Comparison of ENCODE assay signal across 23 cellular contexts in the genomic region with DNA sequence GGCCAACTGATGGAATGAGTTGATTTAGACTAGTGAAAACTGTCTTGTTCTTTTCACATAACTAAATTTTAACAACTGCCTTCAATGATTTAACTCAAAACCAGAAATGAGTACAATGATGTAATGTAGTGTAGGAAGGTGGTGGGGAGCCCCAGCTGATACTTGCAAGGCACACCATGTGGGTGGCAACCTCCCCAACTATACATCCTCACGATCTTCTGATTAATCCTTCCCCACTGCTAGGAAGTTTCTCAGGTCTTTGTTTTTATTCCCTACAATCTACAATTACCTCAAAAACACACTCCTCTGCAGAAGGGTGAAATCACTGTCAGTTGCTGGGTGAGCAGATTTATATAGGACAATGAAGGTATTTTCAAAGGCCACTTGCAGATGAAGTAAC.
A peak's percentile ranks its signal among the peaks of the same experiment; 100 is the strongest.
DNase-seq lines count a peak whose midpoint lies in the region; ATAC-seq, FAIRE-seq and TF ChIP-seq lines count a peak whose summit lies in the region.
"Had no signal": no experiment of that assay in that cellular context is flagged by ENCODE, and none has a peak within 500 bp of the region (broad histone marks: within the 10 kb centered on the region; RNA-seq: fewer than 3 reads in every experiment).

No MANE protein-coding gene starts in this region.

- H3K27me3 ChIP-seq in GM12878 (replicated peaks in 1 of 2; ENCODE audit: control insufficient read depth in 2 of 2, insufficient read depth in 2 of 2, low read length in 1 of 2) (no peaks in the 10 kb centered on the region), smooth muscle cell (ENCODE audit: low read depth) (no peaks in the 10 kb centered on the region)

- no peaks in the 10 kb centered on the region for H3K4me1 Mint-ChIP-seq in activated T-helper 1 cell treated with anti-CD3 and anti-CD28 coated beads, Interleukin-12 subunit alpha, Interleukin-12 subunit beta, Interleukin-2, Interleukin-4 antibody, amounts not matched to agents 30 ng/mL and 10 ng/mL and 1 ng/mL, durations not matched to agents 14 hours and 24 hours and 36 hours (ENCODE audit: low read depth)
- H3K4me1 Mint-ChIP-seq: CD4-positive, CD25-positive, alpha-beta regulatory T cell; CD8-positive, alpha-beta memory T cell had no signal

- intact Hi-C loops in GM12878 (cut with micrococcal nuclease; ENCODE audit: unreplicated experiment) = no loop called here
- intact Hi-C loops in activated T-helper 1 cell treated with anti-CD3 and anti-CD28 coated beads, Interleukin-12 subunit alpha, Interleukin-12 subunit beta, Interleukin-2, Interleukin-4 antibody, amounts not matched to agents 30 ng/mL and 10 ng/mL and 1 ng/mL, durations not matched to agents 14 hours and 24 hours and 36 hours (cut with micrococcal nuclease) = no loop called here

- peaks cover 3% of the 10 kb centered on the region for H3K27me3 Mint-ChIP-seq in activated T-helper 1 cell treated with anti-CD3 and anti-CD28 coated beads, Interleukin-12 subunit alpha, Interleukin-12 subunit beta, Interleukin-2, Interleukin-4 antibody, amounts not matched to agents 30 ng/mL and 10 ng/mL and 1 ng/mL, durations not matched to agents 14 hours and 24 hours and 36 hours (ENCODE audit: insufficient read depth)
- H3K27me3 Mint-ChIP-seq: CD4-positive, CD25-positive, alpha-beta regulatory T cell; CD8-positive, alpha-beta memory T cell had no signal

- in situ Hi-C loops in GM12878 (cut with MboI) = no loop called here

- H3K79me2 ChIP-seq in GM12878 (ENCODE audit: control insufficient read depth, insufficient read depth, low read length) (no peaks in the 10 kb centered on the region), smooth muscle cell (ENCODE audit: low read depth) (no peaks in the 10 kb centered on the region)

- H3K4me3 ChIP-seq in HEK293 (ENCODE audit: low read depth, low read length) (no peak overlapping the region), GM12878 (no peak overlapping the region), smooth muscle cell (no peak overlapping the region)
- H3K4me3 ChIP-seq: GM23248, HAP-1 had no signal

- no peak overlapping the region for H2AFZ ChIP-seq in GM12878 (ENCODE audit: control insufficient read depth, low read depth, low read length)
- no peak overlapping the region for H2AFZ ChIP-seq in smooth muscle cell (ENCODE audit: low read depth)
- H2AFZ ChIP-seq: GM23248 had no signal

- TF ChIP-seq EP300 in GM12878 (IDR thresholded peaks at IDR 0.05; ENCODE audit: borderline replicate concordance in 1 of 2, control insufficient read depth in 1 of 2, low read depth in 2 of 2, low read length in 2 of 2) = no peak

- no peak for TF ChIP-seq RAD21 in GM12878 (IDR thresholded peaks at IDR 0.05; ENCODE audit: insufficient read depth, low read depth, low read length)

- FAIRE-seq in GM12878 (lab: Jason Lieb, UNC) = no peak
- FAIRE-seq: A204.1, GM12891, HepG2 had no signal

- TF ChIP-seq CTCF in HEK293 (tag by site-specific recombination; IDR thresholded peaks at IDR 0.05) (no peak), GM12878 (IDR thresholded peaks at IDR 0.05 in 2 of 3, conservative IDR thresholded peaks at IDR 0.05 in 1 of 3; ENCODE audit: control insufficient read depth in 2 of 3, extremely low read depth in 1 of 3, insufficient read depth in 1 of 3, low read depth in 3 of 3, low read length in 3 of 3) (no peak), smooth muscle cell (IDR thresholded peaks at IDR 0.05; ENCODE audit: borderline replicate concordance, insufficient read depth, poor library complexity, severe bottlenecking) (no peak)

- H4K20me1 ChIP-seq in GM12878 (ENCODE audit: control insufficient read depth, insufficient read depth) (no peaks in the 10 kb centered on the region), smooth muscle cell (ENCODE audit: low read depth) (no peaks in the 10 kb centered on the region)

- H3K4me2 ChIP-seq in GM12878 (ENCODE audit: control insufficient read depth, insufficient read depth) (no peak overlapping the region), smooth muscle cell (no peak overlapping the region)

- H3K9ac ChIP-seq in GM12878 (ENCODE audit: control insufficient read depth, insufficient read depth, low read length) = no peak overlapping the region
- H3K9ac ChIP-seq in smooth muscle cell (ENCODE audit: low read depth) = no peak overlapping the region
- H3K9ac ChIP-seq: GM23248 had no signal

- H3K27ac ChIP-seq in HEK293 (ENCODE audit: extremely low read depth, low read depth, low read length) (no peak overlapping the region), GM12878 (ENCODE audit: control insufficient read depth, insufficient read depth) (no peak overlapping the region), smooth muscle cell (ENCODE audit: low read depth) (no peak overlapping the region)
- H3K27ac ChIP-seq: GM23248 had no signal

- H3K36me3 Mint-ChIP-seq in activated T-helper 1 cell treated with anti-CD3 and anti-CD28 coated beads, Interleukin-12 subunit alpha, Interleukin-12 subunit beta, Interleukin-2, Interleukin-4 antibody, amounts not matched to agents 30 ng/mL and 10 ng/mL and 1 ng/mL, durations not matched to agents 14 hours and 24 hours and 36 hours (ENCODE audit: low read depth) = no peaks in the 10 kb centered on the region
- H3K36me3 Mint-ChIP-seq: CD4-positive, CD25-positive, alpha-beta regulatory T cell; CD8-positive, alpha-beta memory T cell had no signal

- peak; percentile 68 for ATAC-seq in GM12878
- no peak for ATAC-seq in GM19467 (IDR thresholded peaks at IDR 0.05; ENCODE audit: unreplicated experiment)
- no peak for ATAC-seq in HG03039 (IDR thresholded peaks at IDR 0.05; ENCODE audit: unreplicated experiment)
- ATAC-seq: HepG2 had no signal

- POLR2A ChIA-PET in HEK293 (lab: Yijun Ruan, JAX) (no interaction called here), GM12878 (lab: Charles Lee) (interaction anchor here (0.6 to 1.6 kb wide), 3 partner anchors 9 to 32 kb away, joined by 3 to 4 read pairs (median 4); no protein-coding TSS in a partner anchor)

- RAD21 ChIA-PET in GM12878 (lab: Charles Lee; ENCODE audit: unreplicated experiment) = interaction anchor here (1.2 to 1.6 kb wide), 3 partner anchors 10 to 42 kb away, joined by 3 to 9 read pairs (median 3); no protein-coding TSS in a partner anchor

- BruUV-seq in GM12878 (replicated peaks; lab: Mats Ljungman, UMichigan) = no TSS peak

- H3K27ac Mint-ChIP-seq in activated T-helper 1 cell treated with anti-CD3 and anti-CD28 coated beads, Interleukin-12 subunit alpha, Interleukin-12 subunit beta, Interleukin-2, Interleukin-4 antibody, amounts not matched to agents 30 ng/mL and 10 ng/mL and 1 ng/mL, durations not matched to agents 14 hours and 24 hours and 36 hours = no peak overlapping the region
- H3K27ac Mint-ChIP-seq: CD4-positive, CD25-positive, alpha-beta regulatory T cell; CD8-positive, alpha-beta memory T cell had no signal

- H3K4me1 ChIP-seq in HEK293 (ENCODE audit: control insufficient read depth, insufficient read depth, low read length) (no peaks in the 10 kb centered on the region), GM12878 (ENCODE audit: control insufficient read depth, insufficient read depth, low read length) (no peaks in the 10 kb centered on the region), smooth muscle cell (ENCODE audit: low read depth) (no peaks in the 10 kb centered on the region)
- H3K4me1 ChIP-seq: BE2C, HAP-1 had no signal

- SMC1A ChIA-PET in GM12878 (lab: Charles Lee; ENCODE audit: uncharacterized antibody, unreplicated experiment) = interaction anchor here (0.7 to 6.7 kb wide), 9 partner anchors 9 to 124 kb away, joined by 3 to 60 read pairs (median 4); no protein-coding TSS in a partner anchor

- H3K36me3 ChIP-seq in HEK293 (ENCODE audit: control insufficient read depth in 2 of 2, insufficient read depth in 1 of 2, low read length in 2 of 2) (no peaks in the 10 kb centered on the region), GM12878 (ENCODE audit: control insufficient read depth in 2 of 2, insufficient read depth in 2 of 2, low read length in 1 of 2) (no peaks in the 10 kb centered on the region), smooth muscle cell (ENCODE audit: low read depth) (no peaks in the 10 kb centered on the region)
- H3K36me3 ChIP-seq: BE2C, HAP-1 had no signal

- 8% methylated on average over 1 of the region's 1 CpG for WGBS in GM12878 (ENCODE audit: insufficient coverage, insufficient replicate concordance, low lambda C conversion rate, missing lambda C conversion rate)
- WGBS in smooth muscle cell (ENCODE audit: low lambda C conversion rate) = 67% methylated on average over 1 of the region's 1 CpG

- no peaks in the 10 kb centered on the region for H3K9me3 Mint-ChIP-seq in activated T-helper 1 cell treated with anti-CD3 and anti-CD28 coated beads, Interleukin-12 subunit alpha, Interleukin-12 subunit beta, Interleukin-2, Interleukin-4 antibody, amounts not matched to agents 30 ng/mL and 10 ng/mL and 1 ng/mL, durations not matched to agents 14 hours and 24 hours and 36 hours

- CTCF ChIA-PET in HEK293 (lab: Yijun Ruan, JAX) = no interaction called here
- CTCF ChIA-PET in GM12878 (lab: Yijun Ruan, JAX) = interaction anchor here (0.6 to 1.8 kb wide), 4 partner anchors 28 to 135 kb away, joined by 3 to 5 read pairs (median 4); no protein-coding TSS in a partner anchor

- H3K9me3 ChIP-seq in HEK293 (ENCODE audit: control insufficient read depth, insufficient read depth, low read depth, low read length) (no peaks in the 10 kb centered on the region), GM12878 (replicated peaks; ENCODE audit: control insufficient read depth, insufficient read depth, low read length) (no peaks in the 10 kb centered on the region), smooth muscle cell (replicated peaks; ENCODE audit: low read depth) (no peaks in the 10 kb centered on the region)
- H3K9me3 ChIP-seq: BE2C, HAP-1 had no signal

- no peak for DNase-seq in GM12878 (ENCODE audit: low read depth, low spot score)
- DNase-seq in inferior parietal cortex (ENCODE audit: extremely low spot score) = peak; percentile 10
- peak; percentile 29 for DNase-seq in superior temporal gyrus (ENCODE audit: extremely low spot score)
- no peak for DNase-seq in activated T-helper 1 cell treated with anti-CD3 and anti-CD28 coated beads, Interleukin-12 subunit alpha, Interleukin-12 subunit beta, Interleukin-2, Interleukin-4 antibody, amounts not matched to agents 30 ng/mL and 10 ng/mL and 1 ng/mL, durations not matched to agents 14 hours and 24 hours and 36 hours (ENCODE audit: low spot score)
- DNase-seq in smooth muscle cell (lab: John Stamatoyannopoulos, UW; ENCODE audit: unreplicated experiment) = no peak
- DNase-seq: ACHN; BE2C; C1 segment of cervical spinal cord; CD4-positive, CD25-positive, alpha-beta regulatory T cell; CD8-positive, alpha-beta memory T cell; COR-L47; DMS 273 treated with DMSO at 0.1 percent for 48 hours; DMS53; DND-41; KG1 had no signal

- no peak overlapping the region for H3K4me3 Mint-ChIP-seq in activated T-helper 1 cell treated with anti-CD3 and anti-CD28 coated beads, Interleukin-12 subunit alpha, Interleukin-12 subunit beta, Interleukin-2, Interleukin-4 antibody, amounts not matched to agents 30 ng/mL and 10 ng/mL and 1 ng/mL, durations not matched to agents 14 hours and 24 hours and 36 hours
- H3K4me3 Mint-ChIP-seq: CD4-positive, CD25-positive, alpha-beta regulatory T cell; CD8-positive, alpha-beta memory T cell had no signal

- no peak for TF ChIP-seq POLR2A in GM12878 (IDR thresholded peaks at IDR 0.05; ENCODE audit: low read depth, low read length)

- no peaks in the 10 kb centered on the region for H3F3A ChIP-seq in smooth muscle cell (ENCODE audit: low read depth)

TF ChIP-seq in GM12878, 131 proteins besides CTCF, POLR2A, EP300 and RAD21 (continues in another document):
- TF ChIP-seq CBX3 (IDR thresholded peaks at IDR 0.05; ENCODE audit: borderline replicate concordance, low read depth) = no peak

Comparison
In these comparisons a context has a peak if more than half of its experiments do, and no peak if none do; other contexts are left out.
1. DNase-seq: peak in inferior parietal cortex (single experiment) and superior temporal gyrus (single experiment); none in GM12878 (single experiment), activated T-helper 1 cell treated with anti-CD3 and anti-CD28 coated beads, Interleukin-12 subunit alpha, Interleukin-12 subunit beta, Interleukin-2, Interleukin-4 antibody, amounts not matched to agents 30 ng/mL and 10 ng/mL and 1 ng/mL, durations not matched to agents 14 hours and 24 hours and 36 hours (single experiment) and smooth muscle cell (single experiment).